10 cellular contexts compared by ENCODE assay signal in genomic region chr2:47654790-47655562, GRCh38.
A peak's percentile ranks its signal among the peaks of the same experiment; 100 is the strongest.
DNase-seq lines count a peak whose midpoint lies in the region; ATAC-seq and TF ChIP-seq lines count a peak whose summit lies in the region.
"Had no signal": no experiment of that assay in that cellular context is flagged by ENCODE, and none has a peak within 500 bp of the region (broad histone marks: within the 10 kb centered on the region; RNA-seq: fewer than 3 reads in every experiment).

No MANE protein-coding gene starts in this region.

- no TSS peak for BruUV-seq in Calu3 (replicated peaks; lab: Mats Ljungman, UMichigan)

- no peaks in the 10 kb centered on the region for H3K27me3 ChIP-seq in WERI-Rb-1 (ENCODE audit: insufficient read depth, low read depth, severe bottlenecking)

- peaks cover 5% of the 10 kb centered on the region for H3K36me3 Mint-ChIP-seq in Calu3 (ENCODE audit: insufficient read depth, unreplicated experiment)

- H3K4me1 Mint-ChIP-seq in Calu3 (ENCODE audit: low read depth, unreplicated experiment), result peaks cover 13% of the 10 kb centered on the region

- peak; percentile 96 for DNase-seq in DMS79 (lab: John Stamatoyannopoulos, UW)
- no peak for DNase-seq in activated gamma-delta T cell (lab: John Stamatoyannopoulos, UW)
- DNase-seq in NK-92 (lab: John Stamatoyannopoulos, UW; ENCODE audit: unreplicated experiment), result no peak
- no peak for DNase-seq in WERI-Rb-1
- no peak for DNase-seq in Calu3

- peaks cover 15% of the 10 kb centered on the region for H3K27me3 Mint-ChIP-seq in Calu3 (ENCODE audit: unreplicated experiment)
- H3K27me3 Mint-ChIP-seq: dendritic cell treated with granulocyte-macrophage colony-stimulating factor and Interleukin-4, amounts not matched to agents 40 ng/mL and 50 ng/mL, for 4 days had no signal

- peak; percentile 69 for ATAC-seq in GM19455 (IDR thresholded peaks at IDR 0.05; ENCODE audit: unreplicated experiment)
- ATAC-seq in HG03159 (IDR thresholded peaks at IDR 0.05; ENCODE audit: unreplicated experiment), result peak; percentile 85

- H3K27ac Mint-ChIP-seq in Calu3 (ENCODE audit: unreplicated experiment), result no peak overlapping the region
- H3K27ac Mint-ChIP-seq: dendritic cell treated with granulocyte-macrophage colony-stimulating factor and Interleukin-4, amounts not matched to agents 40 ng/mL and 50 ng/mL, for 4 days had no signal

- peak; percentile 94 for TF ChIP-seq POLR2A in Raji (IDR thresholded peaks at IDR 0.05; ENCODE audit: insufficient read depth, low read depth, low read length)

- H3K36me3 ChIP-seq in WERI-Rb-1, result no peaks in the 10 kb centered on the region

- no peaks in the 10 kb centered on the region for H3K9me3 ChIP-seq in WERI-Rb-1 (ENCODE audit: severe bottlenecking)

- TF ChIP-seq CTCF in WERI-Rb-1 (IDR thresholded peaks at IDR 0.05; ENCODE audit: low read depth, low read length), result no peak
- TF ChIP-seq CTCF in Calu3 (IDR thresholded peaks at IDR 0.05; ENCODE audit: unreplicated experiment), result no peak

- H3K4me3 ChIP-seq in WERI-Rb-1 (ENCODE audit: low read depth, low read length), result no peak overlapping the region
- H3K4me3 ChIP-seq: SK-N-MC had no signal

- no peak overlapping the region for H3K4me3 Mint-ChIP-seq in Calu3 (ENCODE audit: low read depth, unreplicated experiment)
- H3K4me3 Mint-ChIP-seq: dendritic cell treated with granulocyte-macrophage colony-stimulating factor and Interleukin-4, amounts not matched to agents 40 ng/mL and 50 ng/mL, for 4 days had no signal

- H3K9me3 Mint-ChIP-seq in Calu3 (ENCODE audit: low read depth, unreplicated experiment), result no peaks in the 10 kb centered on the region
- H3K9me3 Mint-ChIP-seq: dendritic cell treated with granulocyte-macrophage colony-stimulating factor and Interleukin-4, amounts not matched to agents 40 ng/mL and 50 ng/mL, for 4 days had no signal

- CTCF ChIA-PET in Calu3 (lab: Charles Lee), result no interaction called here

- no peak overlapping the region for H3K27ac ChIP-seq in WERI-Rb-1
- H3K27ac ChIP-seq: SK-N-MC had no signal

- intact Hi-C loops in Calu3 (cut with micrococcal nuclease; ENCODE audit: unreplicated experiment), result loop anchor here (10.0 kb wide), 1 partner anchor 110 kb away; no protein-coding TSS in a partner anchor
